10 cellular contexts compared by ENCODE assay signal in genomic region chr5:152730176-152730575, GRCh38.
A peak's percentile ranks its signal among the peaks of the same experiment; 100 is the strongest.
ATAC-seq and TF ChIP-seq lines count a peak whose summit lies in the region.
"Had no signal": no experiment of that assay in that cellular context is flagged by ENCODE, and none has a peak within 500 bp of the region (broad histone marks: within the 10 kb centered on the region; RNA-seq: fewer than 3 reads in every experiment).

No MANE protein-coding gene starts in this region.

- no peaks in the 10 kb centered on the region for H3K4me1 ChIP-seq in HEK293 (ENCODE audit: control insufficient read depth, insufficient read depth, low read length)
- H3K4me1 ChIP-seq: A549; BE2C; BLaER1; BLaER1 treated with 17β-estradiol and CSF1 and Interleukin-3, amounts not matched to agents 10 nM and 100 nM; Caco-2 had no signal

- no peak for ATAC-seq in GM19455 (IDR thresholded peaks at IDR 0.05; ENCODE audit: unreplicated experiment)
- ATAC-seq: A549; CD8-positive, alpha-beta T cell had no signal

- CTCF ChIA-PET in HEK293 (lab: Yijun Ruan, JAX): no interaction called here

- no peak for TF ChIP-seq CTCF in HEK293 (tag by site-specific recombination; IDR thresholded peaks at IDR 0.05)

- no peaks in the 10 kb centered on the region for H3K36me3 ChIP-seq in HEK293 (ENCODE audit: control insufficient read depth in 2 of 2, insufficient read depth in 1 of 2, low read length in 2 of 2)
- H3K36me3 ChIP-seq: BE2C; BLaER1; BLaER1 treated with 17β-estradiol and CSF1 and Interleukin-3, amounts not matched to agents 10 nM and 100 nM had no signal

- POLR2A ChIA-PET in HEK293 (lab: Yijun Ruan, JAX): no interaction called here

- no peak overlapping the region for H3K4me3 ChIP-seq in HEK293 (ENCODE audit: low read depth, low read length)
- H3K4me3 ChIP-seq: A549; BLaER1; BLaER1 treated with 17β-estradiol and CSF1 and Interleukin-3, amounts not matched to agents 10 nM and 100 nM had no signal

- H3K9me3 ChIP-seq in HEK293 (ENCODE audit: control insufficient read depth, insufficient read depth, low read depth, low read length): no peaks in the 10 kb centered on the region
- H3K9me3 ChIP-seq: A549, BE2C, BLaER1 had no signal

- H3K27ac ChIP-seq in HEK293 (ENCODE audit: extremely low read depth, low read depth, low read length): no peak overlapping the region
- H3K27ac ChIP-seq: 22Rv1; A549; BLaER1; BLaER1 treated with 17β-estradiol and CSF1 and Interleukin-3, amounts not matched to agents 10 nM and 100 nM; C4-2B had no signal

TF ChIP-seq in HEK293, 187 proteins besides CTCF, POLR2A, EP300 and RAD21:
- TF ChIP-seq ZNF623 (tag by site-specific recombination; IDR thresholded peaks at IDR 0.05): no peak
- no peak for TF ChIP-seq ZNF692 (tag by site-specific recombination; IDR thresholded peaks at IDR 0.05)
- TF ChIP-seq HOXA7 (CRISPR knock-in tag; IDR thresholded peaks at IDR 0.05; ENCODE audit: borderline replicate concordance): no peak
- peak; percentile 61; the same call in 1 of the 2 replicates for TF ChIP-seq SCRT1 (tag by site-specific recombination; IDR thresholded peaks at IDR 0.05; ENCODE audit: borderline replicate concordance)
- no peak for TF ChIP-seq ZSCAN5A (tag by site-specific recombination; IDR thresholded peaks at IDR 0.05)
- no peak for TF ChIP-seq KLF8 (tag by site-specific recombination; IDR thresholded peaks at IDR 0.05)
- TF ChIP-seq SP7 (tag by site-specific recombination; IDR thresholded peaks at IDR 0.05): no peak
- TF ChIP-seq ZNF585B (tag by site-specific recombination; IDR thresholded peaks at IDR 0.05): no peak
- no peak for TF ChIP-seq ZNF514 (tag by site-specific recombination; IDR thresholded peaks at IDR 0.05)
- TF ChIP-seq ZNF664 (tag by site-specific recombination; IDR thresholded peaks at IDR 0.05): no peak
- TF ChIP-seq SCRT2 (tag by site-specific recombination; IDR thresholded peaks at IDR 0.05): peak; percentile 79
- no peak for TF ChIP-seq ZNF704 (tag by site-specific recombination; IDR thresholded peaks at IDR 0.05)
- TF ChIP-seq ZNF157 (tag by site-specific recombination; IDR thresholded peaks at IDR 0.05): no peak
- no peak for TF ChIP-seq ZNF311 (tag by site-specific recombination; IDR thresholded peaks at IDR 0.05; ENCODE audit: borderline replicate concordance)
- TF ChIP-seq ZNF670 (tag by site-specific recombination; IDR thresholded peaks at IDR 0.05; ENCODE audit: low read depth): no peak
- TF ChIP-seq ZNF555 (tag by site-specific recombination; conservative IDR thresholded peaks at IDR 0.05): no peak
- TF ChIP-seq MYNN (tag by site-specific recombination; IDR thresholded peaks at IDR 0.05; ENCODE audit: borderline replicate concordance): no peak
